ENCODE assay signal across 8 cellular contexts in the genomic region with DNA sequence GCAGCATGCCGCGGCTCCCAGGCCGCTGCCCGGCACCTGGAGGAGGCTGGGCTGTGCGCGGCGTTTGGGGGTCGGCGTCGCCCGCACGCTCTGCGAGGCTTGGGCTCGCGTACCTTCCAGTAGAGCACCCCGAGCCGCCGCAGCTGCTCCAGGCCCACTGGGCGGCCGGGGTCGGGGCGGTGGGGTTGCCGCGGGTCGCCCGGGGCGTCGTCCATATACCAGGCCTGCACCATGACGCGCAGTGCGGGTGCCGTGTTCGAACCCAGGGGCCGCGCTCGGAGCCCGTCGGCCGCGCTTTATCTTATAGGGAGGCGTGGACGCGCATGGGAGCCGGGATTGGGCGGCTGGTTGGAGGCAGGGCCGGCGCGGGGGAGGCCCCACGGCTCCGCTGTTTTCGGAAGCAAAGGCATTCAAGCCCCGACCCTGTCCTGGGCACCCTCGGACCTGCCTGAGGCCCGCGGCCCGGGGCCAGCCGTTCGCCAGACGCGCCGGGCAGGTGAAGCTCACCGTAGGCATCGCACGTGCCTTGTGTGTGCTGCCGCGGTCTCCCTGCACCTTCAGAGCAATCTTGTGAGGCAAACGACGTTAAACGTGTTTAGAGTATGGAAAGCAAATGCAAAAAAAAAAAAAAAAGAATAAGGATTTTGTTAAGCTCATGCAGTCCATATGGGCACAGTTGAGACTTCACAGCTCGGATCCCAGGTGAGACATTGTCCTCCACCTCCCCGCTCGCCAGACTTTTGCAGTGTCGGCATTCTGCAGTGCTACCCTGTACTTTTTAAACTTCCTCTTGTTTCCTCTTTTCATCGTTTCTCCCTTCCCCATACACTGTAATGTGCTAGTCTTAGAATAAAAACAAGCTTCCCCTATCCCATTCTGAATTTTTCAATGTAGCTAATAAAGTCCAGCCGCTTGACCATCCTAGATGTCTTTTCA. TPM values are rescaled to one million over a fixed set of nuclear protein-coding genes. Genes with fewer than 3 reads are reported as not detected.
A peak's percentile ranks its signal among the peaks of the same experiment; 100 is the strongest.
DNase-seq lines count a peak whose midpoint lies in the region; ATAC-seq and TF ChIP-seq lines count a peak whose summit lies in the region.

A gene with protein sequence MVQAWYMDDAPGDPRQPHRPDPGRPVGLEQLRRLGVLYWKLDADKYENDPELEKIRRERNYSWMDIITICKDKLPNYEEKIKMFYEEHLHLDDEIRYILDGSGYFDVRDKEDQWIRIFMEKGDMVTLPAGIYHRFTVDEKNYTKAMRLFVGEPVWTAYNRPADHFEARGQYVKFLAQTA (minus strand): TSS at position 277 of the 936 bp plus-strand sequence. CDS start 44 bp downstream, at position 233.

- peak within 1 kb of the TSS; percentile 86 for H3K4me3 Mint-ChIP-seq in nephron progenitor cell

- DNase-seq in DMS79 treated with DMSO at 0.1 percent for 48 hours (lab: John Stamatoyannopoulos, UW) = peak; percentile 65
- DNase-seq in RKO (ENCODE audit: low spot score) = peak; percentile 78
- DNase-seq in activated T-helper 9 cell treated with anti-CD3 and anti-CD28 coated beads, Interleukin-2, amount 50 U/mL, for 16 hours (ENCODE audit: low read depth) = peak; percentile 69
- peak; percentile 73 for DNase-seq in fibroblast of the aortic adventitia (ENCODE audit: low read depth)
- no peak for DNase-seq in nephron progenitor cell
- peak; percentile 89 for DNase-seq in stomach

- intact Hi-C loops in stomach (cut with DNase I; ENCODE audit: low total_unique reads) = no loop called here

- H3K36me3 ChIP-seq in HUES64 (ENCODE audit: insufficient read depth, low read length) (no peaks in the 10 kb centered on the region), stomach (peaks cover 0 to 7% (median 4%) of the 10 kb centered on the region in 4 donors)

- peak within 1 kb of the TSS; percentile 76 for H3K9ac ChIP-seq in HUES64 (ENCODE audit: low read depth, low read length)

- peaks cover 24% of the 10 kb centered on the region for H3K9me3 Mint-ChIP-seq in nephron progenitor cell

- H3K27ac ChIP-seq in HUES64 (ENCODE audit: low read depth, low read length) (peak within 1 kb of the TSS; percentile 98), stomach (peak within 1 kb of the TSS; percentile 95 to 100 (median 100))

- H3K27ac Mint-ChIP-seq in nephron progenitor cell = peak within 1 kb of the TSS; percentile 74

- peaks cover 3% of the 10 kb centered on the region; the same call in 1 of the 2 replicates for H3K9me3 ChIP-seq in HUES64 (ENCODE audit: insufficient read depth, low read depth, low read length)
- H3K9me3 ChIP-seq in stomach = peaks cover 0 to 5% (median 0%) of the 10 kb centered on the region in 4 donors

- H3K4me1 ChIP-seq in HUES64 (ENCODE audit: insufficient read depth, low read length) = peaks cover 11% of the 10 kb centered on the region; the same call in 1 of the 2 replicates
- H3K4me1 ChIP-seq in stomach = peaks cover 40 to 69% (median 55%) of the 10 kb centered on the region in 4 donors

- TF ChIP-seq CTCF in fibroblast of the aortic adventitia (IDR thresholded peaks at IDR 0.05; ENCODE audit: insufficient read depth, low read length) (no peak), nephron progenitor cell (IDR thresholded peaks at IDR 0.05) (no peak), stomach (IDR thresholded peaks at IDR 0.05) (no peak)

- TF ChIP-seq EP300 in stomach (IDR thresholded peaks at IDR 0.05) = no peak

- ATAC-seq in GM21526 (IDR thresholded peaks at IDR 0.05; ENCODE audit: low FRiP score, unreplicated experiment) = peak; percentile 68

- peaks cover 2% of the 10 kb centered on the region for H3K27me3 Mint-ChIP-seq in nephron progenitor cell (ENCODE audit: low read depth, poor library complexity)

- WGBS in HUES64 = 6% methylated on average over 75 of the region's 75 CpGs
- 1 to 2% (median 2%) methylated on average over 44 to 75 of the region's 75 CpGs for WGBS in stomach, 5 donors

- peaks cover 33% of the 10 kb centered on the region for H3K4me1 Mint-ChIP-seq in nephron progenitor cell

- H3K4me3 ChIP-seq in HUES64 (ENCODE audit: low read length) (peak within 1 kb of the TSS; percentile 70), fibroblast of the aortic adventitia (ENCODE audit: low read depth, low read length) (peak within 1 kb of the TSS; percentile 87), stomach (peak within 1 kb of the TSS; percentile 80 to 97 (median 92))

- H3K36me3 Mint-ChIP-seq in nephron progenitor cell (ENCODE audit: low read depth) = peaks cover 46% of the 10 kb centered on the region

- peak in 2 of 4 donors; percentile 12 to 57 for TF ChIP-seq POLR2A in stomach (IDR thresholded peaks at IDR 0.05)

- H3K27me3 ChIP-seq in HUES64 (ENCODE audit: insufficient read depth, low read length) (peaks cover 3% of the 10 kb centered on the region; the same call in 1 of the 2 replicates), stomach (no peaks in the 10 kb centered on the region)

RNA-seq across cellular contexts. Expression of the gene that starts here (rescaled TPM):
- polyA plus RNA-seq in HUES64 (2013, experiment 1 of 2) = 36.2 TPM
- 27.1 TPM for polyA plus RNA-seq in HUES64 (2013, experiment 2 of 2)
- total RNA-seq in fibroblast of the aortic adventitia (ENCODE audit: low replicate concordance) (41.6 and 44.7 TPM in 2 replicates), stomach (10 to 100 TPM; 25.1 to 67.7 (median 56.2) TPM)
- polyA plus RNA-seq in stomach = 100 to 1,000 TPM in 2 of 3 donors, 10 to 100 TPM in 1; 78.3 to 124 (median 110) TPM
